ENCODE assay signal across 8 cellular contexts in genomic region chr21:41168391-41169257, GRCh38. TPM values are rescaled to one million over a fixed set of nuclear protein-coding genes. Genes with fewer than 3 reads are reported as not detected.
DNase-seq lines count a peak whose midpoint lies in the region; FAIRE-seq and TF ChIP-seq lines count a peak whose summit lies in the region.

No MANE protein-coding gene starts in this region.

- BruUV-seq in OCI-LY7 (replicated peaks; lab: Mats Ljungman, UMichigan): no TSS peak

- intact Hi-C loops in activated CD4-positive, alpha-beta T cell treated with anti-CD3 and anti-CD28 coated beads, Interleukin-2, amount 10 ng/mL, durations not matched to agents 24 days and 14 days (cut with micrococcal nuclease): no loop called here
- intact Hi-C loops in kidney (cut with DNase I) (no loop called here), OCI-LY7 (cut with micrococcal nuclease; ENCODE audit: unreplicated experiment) (no loop called here)

- H3K9me3 ChIP-seq in kidney (ENCODE audit: control insufficient read depth in 1 of 2, low read length in 2 of 2) (no peaks in the 10 kb centered on the region), small intestine (ENCODE audit: control insufficient read depth, low read depth) (no peaks in the 10 kb centered on the region), OCI-LY7 (ENCODE audit: low read length) (no peaks in the 10 kb centered on the region)

- POLR2A ChIA-PET in OCI-LY7 (lab: Charles Lee): no interaction called here

- H2AFZ ChIP-seq in OCI-LY7 (ENCODE audit: low read length): no peak overlapping the region

- peak overlapping the region; percentile 72 for H3K4me3 Mint-ChIP-seq in activated CD4-positive, alpha-beta T cell treated with anti-CD3 and anti-CD28 coated beads, Interleukin-2, amount 10 ng/mL, durations not matched to agents 24 days and 14 days
- H3K4me3 Mint-ChIP-seq in chondrocyte (ENCODE audit: unreplicated experiment): peak overlapping the region; percentile 87

- H3K4me3 ChIP-seq in kidney (ENCODE audit: low read length in 2 of 2): peak overlapping the region; percentile 49 to 52
- H3K4me3 ChIP-seq in small intestine (ENCODE audit: low read depth in 1 of 2, low read length in 2 of 2): peak overlapping the region; percentile 70 to 84
- H3K4me3 ChIP-seq in OCI-LY7 (ENCODE audit: low read depth, low read length, poor library complexity, severe bottlenecking): no peak overlapping the region

- no peaks in the 10 kb centered on the region for H3K9me3 Mint-ChIP-seq in activated CD4-positive, alpha-beta T cell treated with anti-CD3 and anti-CD28 coated beads, Interleukin-2, amount 10 ng/mL, durations not matched to agents 24 days and 14 days
- H3K9me3 Mint-ChIP-seq in chondrocyte (ENCODE audit: low read depth): no peaks in the 10 kb centered on the region

- H3K36me3 ChIP-seq in kidney (ENCODE audit: control insufficient read depth in 1 of 2, insufficient read depth in 2 of 2, low read length in 2 of 2) (no peaks in the 10 kb centered on the region), small intestine (ENCODE audit: control insufficient read depth in 2 of 2, insufficient read depth in 2 of 2, low read length in 2 of 2) (no peaks in the 10 kb centered on the region), OCI-LY7 (ENCODE audit: insufficient read depth, low read length) (no peaks in the 10 kb centered on the region)

- FAIRE-seq in kidney (lab: Jason Lieb, UNC) (no peak), small intestine (lab: Jason Lieb, UNC) (no peak)

- peaks cover 5% of the 10 kb centered on the region for H3K4me1 Mint-ChIP-seq in activated CD4-positive, alpha-beta T cell treated with anti-CD3 and anti-CD28 coated beads, Interleukin-2, amount 10 ng/mL, durations not matched to agents 24 days and 14 days
- peaks cover 39% of the 10 kb centered on the region for H3K4me1 Mint-ChIP-seq in chondrocyte (ENCODE audit: low read depth)

- no peaks in the 10 kb centered on the region for H3K36me3 Mint-ChIP-seq in activated CD4-positive, alpha-beta T cell treated with anti-CD3 and anti-CD28 coated beads, Interleukin-2, amount 10 ng/mL, durations not matched to agents 24 days and 14 days (ENCODE audit: low read depth)
- H3K36me3 Mint-ChIP-seq in chondrocyte (ENCODE audit: low read depth): no peaks in the 10 kb centered on the region

- WGBS in small intestine, 3 donors: 1% methylated on average over 60 to 75 of the region's 75 CpGs

- H4K20me1 ChIP-seq in OCI-LY7 (ENCODE audit: insufficient read depth, low read length): no peaks in the 10 kb centered on the region

- H3K4me2 ChIP-seq in OCI-LY7 (ENCODE audit: low read length): no peak overlapping the region

- H3K9ac ChIP-seq in kidney (ENCODE audit: low read length in 2 of 2): peak overlapping the region; percentile 57 to 65

- no peaks in the 10 kb centered on the region for H3K79me2 ChIP-seq in OCI-LY7 (ENCODE audit: insufficient read depth, low read depth, low read length)

- H3K27me3 Mint-ChIP-seq in activated CD4-positive, alpha-beta T cell treated with anti-CD3 and anti-CD28 coated beads, Interleukin-2, amount 10 ng/mL, durations not matched to agents 24 days and 14 days: peaks cover 60% of the 10 kb centered on the region
- H3K27me3 Mint-ChIP-seq in chondrocyte (ENCODE audit: low read depth): no peaks in the 10 kb centered on the region

- peak overlapping the region; percentile 26 for H3K27ac Mint-ChIP-seq in activated CD4-positive, alpha-beta T cell treated with anti-CD3 and anti-CD28 coated beads, Interleukin-2, amount 10 ng/mL, durations not matched to agents 24 days and 14 days
- H3K27ac Mint-ChIP-seq in chondrocyte (ENCODE audit: unreplicated experiment): peak overlapping the region; percentile 91

- H3K27me3 ChIP-seq in small intestine (ENCODE audit: control insufficient read depth in 2 of 2, insufficient read depth in 2 of 2, low read length in 2 of 2): peaks cover 0 to 2% of the 10 kb centered on the region in 2 donors

- H3K4me1 ChIP-seq in kidney (ENCODE audit: control insufficient read depth in 1 of 2, insufficient read depth in 1 of 2, low read depth in 1 of 2, low read length in 2 of 2): peaks cover 0 to 7% of the 10 kb centered on the region in 2 donors
- peaks cover 2% of the 10 kb centered on the region in 2 donors for H3K4me1 ChIP-seq in small intestine (ENCODE audit: control insufficient read depth in 2 of 2, insufficient read depth in 1 of 2, low read depth in 1 of 2, low read length in 1 of 2)
- no peaks in the 10 kb centered on the region for H3K4me1 ChIP-seq in OCI-LY7 (ENCODE audit: insufficient read depth, low read length, poor library complexity, severe bottlenecking)

- H3K27ac ChIP-seq in kidney (ENCODE audit: low read depth in 2 of 2, low read length in 2 of 2): peak overlapping the region; percentile 80 to 84
- H3K27ac ChIP-seq in small intestine (ENCODE audit: low read depth in 1 of 2, low read length in 1 of 2): peak overlapping the region; percentile 29 to 91
- H3K27ac ChIP-seq in OCI-LY7 (ENCODE audit: low read depth, low read length, poor library complexity, severe bottlenecking): no peak overlapping the region

- CTCF ChIA-PET in OCI-LY7 (lab: Charles Lee; ENCODE audit: unreplicated experiment): no interaction called here

- DNase-seq in activated CD4-positive, alpha-beta T cell treated with anti-CD3 and anti-CD28 coated beads, Interleukin-2, amount 10 ng/mL, durations not matched to agents 24 days and 14 days: peak; percentile 72
- no peak for DNase-seq in activated CD4-positive, alpha-beta T cell treated with anti-CD3 and anti-CD28 coated beads, Interleukin-2, amount 50 U/mL, for 1 hour
- DNase-seq in NCI-H748 treated with DMSO at 0.1 percent for 48 hours (lab: John Stamatoyannopoulos, UW): peak; percentile 42
- DNase-seq in chondrocyte (ENCODE audit: low spot score): no peak
- DNase-seq in kidney: peak; percentile 88
- peak; percentile 41 for DNase-seq in small intestine
- DNase-seq in central memory CD4-positive, alpha-beta T cell: no peak
- no peak for DNase-seq in OCI-LY7 (ENCODE audit: low spot score)

- H3K9me2 ChIP-seq in OCI-LY7 (ENCODE audit: insufficient read depth, low read length): no peaks in the 10 kb centered on the region

- TF ChIP-seq CTCF in chondrocyte (IDR thresholded peaks at IDR 0.05) (no peak), kidney (IDR thresholded peaks at IDR 0.05; ENCODE audit: borderline replicate concordance, extremely low read depth, insufficient read depth) (no peak), OCI-LY7 (conservative IDR thresholded peaks at IDR 0.05; ENCODE audit: low read length) (no peak)

RNA-seq across cellular contexts. Expression of gene BACE2, which starts 0.7 kb away (rescaled TPM):
- 0.28 and 1.9 TPM in 2 replicates for total RNA-seq in activated CD4-positive, alpha-beta T cell treated with anti-CD3 and anti-CD28 coated beads, Interleukin-2, amount 10 ng/mL, durations not matched to agents 24 days and 14 days
- total RNA-seq in chondrocyte: 68.0 to 78.8 TPM (median 77.9 TPM) in 3 replicates
- total RNA-seq in kidney: 65.7 TPM
- polyA plus RNA-seq in kidney (ENCODE audit: insufficient read depth, low read depth, low replicate concordance): 55.5 TPM
- polyA plus RNA-seq in small intestine: 10 to 100 TPM in 1 of 3 donors, 1 to 10 TPM in 2; 3.2 to 56.1 (median 4.0) TPM
- total RNA-seq in OCI-LY7 (2014; rRNA removed; shearing (Covaris generic)): not detected in 2 replicates
- not detected in 2 replicates for total RNA-seq in OCI-LY7 (2022)

Comparison
In these comparisons a context has a peak if more than half of its experiments do, and no peak if none do; other contexts are left out.
1. DNase-seq: peak in activated CD4-positive, alpha-beta T cell treated with anti-CD3 and anti-CD28 coated beads, Interleukin-2, amount 10 ng/mL, durations not matched to agents 24 days and 14 days (single experiment), NCI-H748 treated with DMSO at 0.1 percent for 48 hours (single experiment), kidney (single experiment) and small intestine (single experiment); none in activated CD4-positive, alpha-beta T cell treated with anti-CD3 and anti-CD28 coated beads, Interleukin-2, amount 50 U/mL, for 1 hour (single experiment), chondrocyte (single experiment), central memory CD4-positive, alpha-beta T cell (single experiment) and OCI-LY7 (single experiment).
2. RNA of gene BACE2, which starts 0.7 kb away (total RNA-seq): 68.0 to 78.8 TPM in chondrocyte and 65.7 TPM in kidney (single experiment); 0.28 to 1.9 TPM in activated CD4-positive, alpha-beta T cell treated with anti-CD3 and anti-CD28 coated beads, Interleukin-2, amount 10 ng/mL, durations not matched to agents 24 days and 14 days and not detected in OCI-LY7; every median in the first group is over 10 times any median in the second.